Comparison of ENCODE assay signal across 25 cellular contexts in the genomic region with DNA sequence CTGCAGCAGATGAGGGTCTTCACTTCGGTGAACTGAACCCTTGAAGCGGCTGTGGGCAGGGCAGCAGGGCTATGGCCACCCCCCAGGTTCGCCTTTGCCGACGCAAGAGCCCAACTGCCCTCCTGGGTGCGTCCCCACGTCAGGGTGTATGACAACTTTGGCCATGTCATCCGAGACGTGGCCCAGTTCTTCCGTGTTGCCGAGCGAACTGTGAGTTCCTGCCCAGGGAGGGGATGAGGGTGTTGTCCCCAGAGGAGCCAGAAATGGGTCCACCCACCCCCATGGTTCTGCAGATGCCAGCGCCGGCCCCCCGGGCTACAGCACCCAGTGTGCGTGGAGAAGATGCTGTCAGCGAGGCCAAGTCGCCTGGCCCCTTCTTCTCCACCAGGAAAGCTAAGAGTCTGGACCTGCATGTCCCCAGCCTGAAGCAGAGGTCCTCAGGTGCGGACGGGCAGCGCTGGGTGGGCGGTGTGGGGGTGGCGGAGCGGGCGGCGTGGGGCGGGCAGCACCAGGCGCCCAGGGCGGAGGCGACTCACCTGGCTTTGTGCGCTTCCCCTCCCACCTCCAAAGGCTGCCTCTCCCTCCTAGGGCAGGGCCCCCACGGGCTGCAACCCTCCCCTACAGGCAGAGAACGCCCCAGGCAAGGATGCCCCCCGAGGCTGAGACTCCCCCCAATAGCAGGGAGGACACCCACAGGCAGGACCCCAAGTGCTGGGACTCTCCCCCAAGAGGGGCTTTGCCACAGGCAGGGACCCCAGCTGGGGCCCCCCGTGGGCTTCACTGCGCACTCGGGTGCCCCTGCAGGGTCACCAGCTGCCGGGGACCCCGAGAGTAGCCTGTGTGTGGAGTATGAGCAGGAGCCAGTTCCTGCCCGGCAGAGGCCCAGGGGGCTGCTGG. TPM values are rescaled to one million over a fixed set of nuclear protein-coding genes. Genes with fewer than 3 reads are reported as not detected.
DNase-seq lines count a peak whose midpoint lies in the region; ATAC-seq and TF ChIP-seq lines count a peak whose summit lies in the region.
"Had no signal": no experiment of that assay in that cellular context is flagged by ENCODE, and none has a peak within 500 bp of the region (broad histone marks: within the 10 kb centered on the region; RNA-seq: fewer than 3 reads in every experiment).

No MANE protein-coding gene starts in this region.

- no peaks in the 10 kb centered on the region for H4K20me1 ChIP-seq in mammary epithelial cell (ENCODE audit: insufficient read depth, low read length)

- no peak for TF ChIP-seq EP300 in Ishikawa (IDR thresholded peaks at IDR 0.05; ENCODE audit: borderline replicate concordance)

- DNase-seq in left cardiac atrium: peak; percentile 20
- DNase-seq in cardiac septum (ENCODE audit: low spot score): no peak
- DNase-seq in left colon: peak in 1 of 2 donors; percentile 44
- DNase-seq in posterior vena cava (ENCODE audit: low spot score): peak; percentile 79
- no peak for DNase-seq in mammary epithelial cell
- no peak for DNase-seq in activated CD8-positive, alpha-beta T cell treated with anti-CD3 and anti-CD28 coated beads for 36 hours
- no peak for DNase-seq in activated CD4-positive, CD25-positive, alpha-beta regulatory T cell treated with anti-CD3 and anti-CD28 coated beads, Interleukin-2, amount 50 U/mL, for 72 hours
- DNase-seq: activated CD4-positive, alpha-beta memory T cell treated with anti-CD3 and anti-CD28 coated beads, Interleukin-2, amount 10 ng/mL, durations not matched to agents 7 days and 5 days; amniotic stem cell; CD4-positive, alpha-beta memory T cell; GOT3; NCI-H1417 treated with DMSO at 0.1 percent for 48 hours; NCI-H2081; NCI-H2227 treated with DMSO at 0.1 percent for 48 hours; retina; SHP77; small intestine; stimulated activated naive CD4-positive, alpha-beta T cell treated with Interleukin-2 at 50 U/mL for 16 hours; T-helper 2 cell had no signal

- peaks cover 2% of the 10 kb centered on the region for H3K36me3 ChIP-seq in mammary epithelial cell (ENCODE audit: insufficient read depth, low read length)
- H3K36me3 ChIP-seq: pancreas had no signal

- POLR2A ChIA-PET in activated CD8-positive, alpha-beta T cell treated with anti-CD3 and anti-CD28 coated beads for 36 hours (lab: Charles Lee): no interaction called here

- H3K27ac Mint-ChIP-seq in activated CD8-positive, alpha-beta T cell treated with anti-CD3 and anti-CD28 coated beads for 36 hours: no peak overlapping the region
- H3K27ac Mint-ChIP-seq: activated CD4-positive, alpha-beta memory T cell treated with anti-CD3 and anti-CD28 coated beads, Interleukin-2, amount 10 ng/mL, durations not matched to agents 7 days and 5 days; CD4-positive, alpha-beta memory T cell had no signal

- H3K27me3 Mint-ChIP-seq in activated CD8-positive, alpha-beta T cell treated with anti-CD3 and anti-CD28 coated beads for 36 hours: no peaks in the 10 kb centered on the region
- H3K27me3 Mint-ChIP-seq: activated CD4-positive, alpha-beta memory T cell treated with anti-CD3 and anti-CD28 coated beads, Interleukin-2, amount 10 ng/mL, durations not matched to agents 7 days and 5 days; brain; CD4-positive, alpha-beta memory T cell; naive thymus-derived CD8-positive, alpha-beta T cell had no signal

- no peak overlapping the region for H3K4me3 Mint-ChIP-seq in activated CD8-positive, alpha-beta T cell treated with anti-CD3 and anti-CD28 coated beads for 36 hours
- H3K4me3 Mint-ChIP-seq: activated CD4-positive, alpha-beta memory T cell treated with anti-CD3 and anti-CD28 coated beads, Interleukin-2, amount 10 ng/mL, durations not matched to agents 7 days and 5 days; brain; CD4-positive, alpha-beta memory T cell; naive thymus-derived CD8-positive, alpha-beta T cell had no signal

- no peaks in the 10 kb centered on the region for H3K9me3 ChIP-seq in mammary epithelial cell (replicated peaks; ENCODE audit: insufficient read depth, low read length)
- H3K9me3 ChIP-seq: pancreas, thoracic aorta had no signal

- H3K36me3 Mint-ChIP-seq in activated CD8-positive, alpha-beta T cell treated with anti-CD3 and anti-CD28 coated beads for 36 hours (ENCODE audit: low read depth): peaks cover 16% of the 10 kb centered on the region

- ATAC-seq in left cardiac atrium: no peak
- peak; percentile 18 for ATAC-seq in left colon
- ATAC-seq in activated CD8-positive, alpha-beta T cell treated with anti-CD3 and anti-CD28 coated beads for 36 hours: no peak
- ATAC-seq: activated CD4-positive, CD25-positive, alpha-beta regulatory T cell treated with anti-CD3 and anti-CD28 coated beads, Interleukin-2, amount 50 U/mL, for 24 hours had no signal

- BruUV-seq in mammary epithelial cell (replicated peaks; lab: Mats Ljungman, UMichigan): no TSS peak

- H3K9ac ChIP-seq in mammary epithelial cell (ENCODE audit: insufficient read depth, low read length): no peak overlapping the region

- H3K4me1 Mint-ChIP-seq in activated CD8-positive, alpha-beta T cell treated with anti-CD3 and anti-CD28 coated beads for 36 hours (ENCODE audit: low read depth): peaks cover 11% of the 10 kb centered on the region
- H3K4me1 Mint-ChIP-seq: brain had no signal

- H3K27ac ChIP-seq in mammary epithelial cell (ENCODE audit: insufficient read depth, low read depth, low read length): no peak overlapping the region
- H3K27ac ChIP-seq: pancreas, thoracic aorta had no signal

- intact Hi-C loops in left cardiac atrium (cut with DNase I) (no loop called here), cardiac septum (cut with DNase I) (no loop called here), left colon (cut with DNase I, micrococcal nuclease) (no loop called here), posterior vena cava (cut with DNase I) (no loop called here), mammary epithelial cell (cut with micrococcal nuclease) (no loop called here)
- intact Hi-C loops in activated CD8-positive, alpha-beta T cell treated with anti-CD3 and anti-CD28 coated beads for 36 hours (cut with micrococcal nuclease): no loop called here

- no peak for TF ChIP-seq CTCF in mammary epithelial cell (conservative IDR thresholded peaks at IDR 0.05 in 1 of 2, IDR thresholded peaks at IDR 0.05 in 1 of 2; ENCODE audit: extremely low read depth in 1 of 2, insufficient read depth in 1 of 2, low read depth in 1 of 2, low read length in 2 of 2)
- TF ChIP-seq CTCF in activated CD8-positive, alpha-beta T cell treated with anti-CD3 and anti-CD28 coated beads for 36 hours (IDR thresholded peaks at IDR 0.05): no peak

- CTCF ChIA-PET in mammary epithelial cell (lab: Charles Lee; ENCODE audit: low non-redundant PET): no interaction called here
- CTCF ChIA-PET in activated CD8-positive, alpha-beta T cell treated with anti-CD3 and anti-CD28 coated beads for 36 hours (lab: Charles Lee): no interaction called here

- no peak overlapping the region for H3K4me3 ChIP-seq in mammary epithelial cell (replicated peaks in 1 of 3; ENCODE audit: insufficient read depth in 1 of 3, low read depth in 2 of 3, low read length in 3 of 3)
- H3K4me3 ChIP-seq: pancreas, thoracic aorta had no signal

- in situ Hi-C loops in mammary epithelial cell (cut with MboI; ENCODE audit: low sequenced_read_pairs in 2 of 2): no loop called here

- no peaks in the 10 kb centered on the region for H3K27me3 ChIP-seq in mammary epithelial cell (ENCODE audit: insufficient read depth, low read length)
- H3K27me3 ChIP-seq: pancreas had no signal

- dilution Hi-C loops in mammary epithelial cell (cut with HindIII; ENCODE audit: low sequenced_read_pairs): no loop called here

- TF ChIP-seq RAD21 in Ishikawa (IDR thresholded peaks at IDR 0.05; ENCODE audit: low read depth): no peak

- H2AFZ ChIP-seq in mammary epithelial cell (ENCODE audit: low read depth, low read length): no peak overlapping the region

- H3K4me1 ChIP-seq in mammary epithelial cell (ENCODE audit: insufficient read depth, low read length): peaks cover 23% of the 10 kb centered on the region
- H3K4me1 ChIP-seq: pancreas had no signal

- H3K9me3 Mint-ChIP-seq in activated CD8-positive, alpha-beta T cell treated with anti-CD3 and anti-CD28 coated beads for 36 hours: no peaks in the 10 kb centered on the region
- H3K9me3 Mint-ChIP-seq: activated CD4-positive, alpha-beta memory T cell treated with anti-CD3 and anti-CD28 coated beads, Interleukin-2, amount 10 ng/mL, durations not matched to agents 7 days and 5 days; brain had no signal

- WGBS in mammary epithelial cell (ENCODE audit: low coverage, missing lambda C conversion rate): 98% methylated on average over 15 of the region's 40 CpGs

- no peak overlapping the region for H3K4me2 ChIP-seq in mammary epithelial cell (ENCODE audit: insufficient read depth, low read depth, low read length)

- no peaks in the 10 kb centered on the region for H3K79me2 ChIP-seq in mammary epithelial cell (ENCODE audit: insufficient read depth, low read length)

RNA-seq across cellular contexts. Expression of a gene that starts 6.2 kb away (rescaled TPM):
- 10 to 100 TPM in 1 of 2 donors, 1 to 10 TPM in 1; 1.4 to 10.1 TPM for total RNA-seq in left cardiac atrium
- total RNA-seq in cardiac septum: not detected
- total RNA-seq in left colon: 1 to 10 TPM in 1 of 2 donors, not detected in 1; 8.9 TPM
- 1 to 10 TPM; 5.4 to 7.0 TPM for total RNA-seq in posterior vena cava
- 10 to 100 TPM in 1 of 2 donors, 1 to 10 TPM in 1; 8.3 to 76.5 TPM for total RNA-seq in mammary epithelial cell
- 461 TPM for polyA plus RNA-seq in mammary epithelial cell
- polyA minus RNA-seq in mammary epithelial cell: 35.7 TPM
- not detected for total RNA-seq in activated CD8-positive, alpha-beta T cell treated with anti-CD3 and anti-CD28 coated beads for 36 hours
- total RNA-seq: activated CD4-positive, alpha-beta memory T cell treated with anti-CD3 and anti-CD28 coated beads, Interleukin-2, amount 10 ng/mL, durations not matched to agents 7 days and 5 days; CD4-positive, alpha-beta memory T cell had no signal
- polyA plus RNA-seq: CD4-positive, alpha-beta memory T cell had no signal

RNA-seq across cellular contexts. Expression of a gene that starts 17.5 kb away (rescaled TPM):
- total RNA-seq in left cardiac atrium (10 to 100 TPM; 36.8 to 44.9 TPM), cardiac septum (40.3 TPM), left colon (10 to 100 TPM; 52.2 to 69.5 TPM), posterior vena cava (10 to 100 TPM; 35.7 to 38.1 TPM), mammary epithelial cell (10 to 100 TPM; 28.8 to 61.1 TPM)
- 35.9 TPM for polyA plus RNA-seq in mammary epithelial cell
- polyA minus RNA-seq in mammary epithelial cell: 31.2 TPM
- 10 to 100 TPM; 41.7 to 44.2 TPM for total RNA-seq in activated CD8-positive, alpha-beta T cell treated with anti-CD3 and anti-CD28 coated beads for 36 hours

RNA-seq across cellular contexts. Expression of a gene that starts 17.6 kb away (rescaled TPM):
- total RNA-seq in left cardiac atrium (10 to 100 TPM; 16.4 to 18.6 TPM), cardiac septum (16.7 TPM), left colon (10 to 100 TPM; 31.4 to 32.4 TPM), posterior vena cava (10 to 100 TPM; 15.1 to 15.2 TPM), mammary epithelial cell (10 to 100 TPM; 11.8 to 20.9 TPM)
- 13.2 TPM for polyA plus RNA-seq in mammary epithelial cell
- polyA minus RNA-seq in mammary epithelial cell: 6.8 TPM
- total RNA-seq in activated CD8-positive, alpha-beta T cell treated with anti-CD3 and anti-CD28 coated beads for 36 hours: 10 to 100 TPM; 22.4 to 22.5 TPM

RNA-seq across cellular contexts. Expression of a gene that starts 32.1 kb away (rescaled TPM):
- 10 to 100 TPM; 13.5 to 17.3 TPM for total RNA-seq in left cardiac atrium
- total RNA-seq in cardiac septum: 10.5 TPM
- total RNA-seq in left colon: 10 to 100 TPM; 16.9 to 34.6 TPM
- 10 to 100 TPM; 28.3 to 28.7 TPM for total RNA-seq in posterior vena cava
- total RNA-seq in mammary epithelial cell: 10 to 100 TPM in 1 of 2 donors, 1 to 10 TPM in 1; 8.0 to 32.5 TPM
- polyA plus RNA-seq in mammary epithelial cell: 11.5 TPM
- 87.4 TPM for polyA minus RNA-seq in mammary epithelial cell
- total RNA-seq in activated CD8-positive, alpha-beta T cell treated with anti-CD3 and anti-CD28 coated beads for 36 hours: 10 to 100 TPM; 37.4 to 39.1 TPM

RNA-seq across cellular contexts. Expression of a gene that starts 37.0 kb away (rescaled TPM):
- total RNA-seq in left cardiac atrium (1 to 10 TPM; 6.9 to 8.4 TPM), cardiac septum (8.8 TPM), left colon (1 to 10 TPM; 2.9 to 5.5 TPM), posterior vena cava (10 to 100 TPM; 11.7 to 27.3 TPM), mammary epithelial cell (1 to 10 TPM; 7.5 to 8.5 TPM)
- polyA plus RNA-seq in mammary epithelial cell: 15.2 TPM
- 10.4 TPM for polyA minus RNA-seq in mammary epithelial cell
- 10 to 100 TPM; 17.8 to 18.4 TPM for total RNA-seq in activated CD8-positive, alpha-beta T cell treated with anti-CD3 and anti-CD28 coated beads for 36 hours

Comparison
In these comparisons a context has a peak if more than half of its experiments do, and no peak if none do; other contexts are left out.
1. DNase-seq: peak in left cardiac atrium (single experiment) and posterior vena cava (single experiment); none in cardiac septum (single experiment), mammary epithelial cell (single experiment), activated CD8-positive, alpha-beta T cell treated with anti-CD3 and anti-CD28 coated beads for 36 hours (single experiment) and activated CD4-positive, CD25-positive, alpha-beta regulatory T cell treated with anti-CD3 and anti-CD28 coated beads, Interleukin-2, amount 50 U/mL, for 72 hours (single experiment).